Comparison of ENCODE assay signal across 1 cellular context in the genomic region with DNA sequence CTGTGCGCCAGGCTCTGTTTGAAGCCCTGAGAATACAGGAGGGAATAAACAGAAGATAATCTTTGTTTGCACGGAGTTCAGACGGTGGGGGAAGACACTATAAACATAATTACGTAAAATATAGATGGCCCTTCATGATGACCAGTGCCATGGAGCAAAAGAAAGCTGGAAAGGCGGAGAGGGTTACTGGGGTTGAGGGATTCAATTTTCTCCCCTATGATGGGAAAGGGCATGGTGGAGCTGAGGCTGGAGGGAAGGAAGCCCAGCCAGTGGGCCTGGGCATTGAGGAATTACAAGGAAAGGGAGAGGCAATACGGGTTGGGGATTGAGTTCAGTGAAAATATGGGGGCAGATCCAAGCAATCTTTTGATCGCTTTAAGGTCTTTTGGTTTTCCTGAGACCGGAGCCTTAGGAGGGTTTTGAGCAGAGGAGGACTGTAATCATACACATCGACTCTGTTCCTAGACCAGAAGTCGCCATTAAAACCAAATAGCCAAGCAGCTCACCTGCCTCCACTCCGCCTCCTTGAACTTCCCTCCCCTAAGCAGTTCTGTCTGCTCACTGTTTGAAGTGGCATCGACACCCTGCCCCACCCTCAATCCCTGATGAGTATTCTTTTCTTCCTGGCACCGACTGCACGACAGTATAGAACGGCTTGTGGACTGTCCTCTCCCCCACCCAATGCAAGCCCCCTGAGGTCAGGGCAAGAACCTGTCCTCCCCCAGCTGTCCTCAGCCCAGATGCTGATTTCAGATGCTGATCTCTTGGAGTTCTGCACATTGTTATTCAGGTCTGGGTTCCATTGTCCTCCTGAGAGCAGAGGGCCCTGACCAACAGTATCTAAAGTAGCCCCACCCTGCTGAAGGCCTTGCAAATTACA.
TF ChIP-seq lines count a peak whose summit lies in the region.

No MANE protein-coding gene starts in this region.

TF ChIP-seq in IMR-90, 13 proteins besides CTCF, POLR2A, EP300 and RAD21:
- TF ChIP-seq BHLHE40 (IDR thresholded peaks at IDR 0.05; ENCODE audit: low read depth, low read length) (no peak), MXI1 (IDR thresholded peaks at IDR 0.05; ENCODE audit: borderline replicate concordance, low read depth, low read length) (no peak)
